ENCODE assay signal across 16 cellular contexts in the genomic region with DNA sequence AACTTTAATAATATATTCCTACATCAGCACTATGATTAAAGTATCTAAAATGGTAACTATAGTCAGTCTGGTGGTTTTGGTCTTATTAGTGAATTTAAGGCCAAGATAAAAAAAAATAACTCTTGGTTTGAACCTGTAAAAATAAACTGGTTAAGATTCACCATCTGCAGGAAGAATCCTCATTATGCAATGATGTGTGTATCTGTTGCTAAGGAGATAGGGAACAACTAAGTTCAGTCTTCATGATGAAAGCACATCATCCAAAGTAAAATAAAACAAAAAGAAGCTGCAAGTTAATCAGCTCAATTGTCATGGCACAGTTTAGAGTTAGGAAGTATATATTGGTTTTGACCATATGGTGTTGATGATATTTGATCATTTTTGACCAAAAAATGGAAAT.
"Had no signal": no experiment of that assay in that cellular context is flagged by ENCODE, and none has a peak within 500 bp of the region (broad histone marks: within the 10 kb centered on the region; RNA-seq: fewer than 3 reads in every experiment).

No MANE protein-coding gene starts in this region.

- ATAC-seq: foreskin keratinocyte; left ventricle myocardium superior; natural killer cell treated with Interleukin-12 subunit alpha and Interleukin-12 subunit beta and Interleukin-15 and Interleukin-18, amount 100 ng/mL, for 72 hours; stimulated activated naive B cell treated with anti-CD40 and anti-IgM and Interleukin-4, amounts not matched to agents 10 μg/mL and 1 μg/mL and 100 μg/mL, for 72 hours; WTC11 had no signal

- DNase-seq: activated CD4-positive, alpha-beta memory T cell treated with anti-CD3 and anti-CD28 coated beads, Interleukin-2, amount 10 ng/mL, durations not matched to agents 7 days and 5 days; activated CD4-positive, alpha-beta T cell treated with anti-CD3 and anti-CD28 coated beads for 4 hours; activated effector memory CD4-positive, alpha-beta T cell treated with Interleukin-2 at 50 U/mL for 16 hours; activated T-cell treated with anti-CD3 and anti-CD28 coated beads, Interleukin-2, amount 50 U/mL, for 24 hours; amygdala; foreskin keratinocyte; kidney glomerular epithelial cell; left ventricle myocardium superior; posterior cingulate gyrus; stimulated activated CD4-positive, alpha-beta T cell treated with anti-CD3 and anti-CD28 coated beads, Interleukin-2, amount 100 ng/mL, for 48 hours; stimulated activated naive B cell treated with anti-CD40 and anti-IgM and Interleukin-4, amounts not matched to agents 10 μg/mL and 1 μg/mL and 100 μg/mL, for 72 hours; T-helper 2 cell; tibial artery had no signal

- H3K4me3 ChIP-seq: tibial artery, vagina had no signal
